Comparison of ENCODE assay signal across 32 cellular contexts in the genomic region with DNA sequence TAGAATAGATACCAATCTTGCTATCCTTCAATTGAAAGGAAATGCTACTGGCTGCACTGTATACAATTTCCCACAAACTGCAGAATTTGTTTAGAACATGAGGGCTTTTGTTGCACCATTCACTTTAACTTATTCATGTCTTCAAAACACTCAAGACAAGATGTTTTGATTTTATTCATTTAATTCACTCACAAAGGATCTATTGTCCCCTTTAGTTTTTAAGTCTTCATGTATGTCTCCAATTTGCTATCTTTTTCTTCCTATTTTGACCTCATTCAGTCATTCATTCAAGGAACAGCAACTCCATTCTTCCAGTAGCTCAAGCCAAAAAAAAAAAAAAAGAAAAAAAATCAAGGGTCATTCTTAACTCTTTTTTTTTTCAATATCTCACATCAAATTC.
"Had no signal": no experiment of that assay in that cellular context is flagged by ENCODE, and none has a peak within 500 bp of the region (broad histone marks: within the 10 kb centered on the region; RNA-seq: fewer than 3 reads in every experiment).

No MANE protein-coding gene starts in this region.

- H3K27me3 ChIP-seq: adrenal gland, ascending aorta, body of pancreas, brain microvascular endothelial cell, breast epithelium, cardiac muscle cell had no signal

- DNase-seq: activated effector memory CD4-positive, alpha-beta T cell treated with anti-CD3 and anti-CD28 coated beads, Interleukin-2, amount 50 U/mL, for 16 hours; activated effector memory CD4-positive, alpha-beta T cell treated with Interleukin-2 at 50 U/mL for 16 hours; activated gamma-delta T cell; activated gamma-delta T cell treated with Interleukin-2 at 50 U/mL for 16 hours; activated naive CD4-positive, alpha-beta T cell; activated naive CD4-positive, alpha-beta T cell treated with anti-CD3 and anti-CD28 coated beads for 36 hours; activated naive CD4-positive, alpha-beta T cell treated with anti-CD3 and anti-CD28 coated beads, Interleukin-2, amount 10 ng/mL, durations not matched to agents 7 days and 5 days; activated naive CD4-positive, alpha-beta T cell treated with anti-CD3 and anti-CD28 coated beads, Interleukin-2, amount 50 U/mL, for 16 hours; activated naive CD4-positive, alpha-beta T cell treated with Interleukin-2 at 50 U/mL for 16 hours; activated naive CD8-positive, alpha-beta T cell treated with anti-CD3 and anti-CD28 coated beads for 36 hours; activated naive CD8-positive, alpha-beta T cell treated with anti-CD3 and anti-CD28 coated beads, Interleukin-2, amount 10 ng/mL, durations not matched to agents 7 days and 5 days; activated naive CD8-positive, alpha-beta T cell treated with anti-CD3 and anti-CD28 coated beads, Interleukin-2, amount 50 U/mL, for 24 hours; activated T-cell treated with anti-CD3 and anti-CD28 coated beads, Interleukin-2, amount 50 U/mL, for 1 hour; activated T-cell treated with anti-CD3 and anti-CD28 coated beads, Interleukin-2, amount 50 U/mL, for 24 hours; activated T-cell treated with anti-CD3 and anti-CD28 coated beads, Interleukin-2, amount 50 U/mL, for 4 hours; activated T-cell treated with anti-CD3 and anti-CD28 coated beads, Interleukin-2, amount 50 U/mL, for 48 hours; activated T-cell treated with anti-CD3 and anti-CD28 coated beads, Interleukin-2, amount 50 U/mL, for 72 hours; adrenal gland; amniotic stem cell; amygdala; anterior cingulate cortex; aorta; body of pancreas; brain microvascular endothelial cell; caudate nucleus; central memory CD4-positive, alpha-beta T cell; cerebellar nuclear complex had no signal

- ATAC-seq: activated naive CD4-positive, alpha-beta T cell treated with anti-CD3 and anti-CD28 coated beads, Interleukin-2, amount 50 U/mL, for 72 hours; activated naive CD8-positive, alpha-beta T cell treated with anti-CD3 and anti-CD28 coated beads, Interleukin-2, amount 50 U/mL, for 24 hours; activated T-cell treated with anti-CD3 and anti-CD28 coated beads, Interleukin-2, amount 50 U/mL, for 4 hours; activated T-cell treated with anti-CD3 and anti-CD28 coated beads, Interleukin-2, amount 50 U/mL, for 72 hours; activated T-helper 17 cell treated with anti-CD3 and anti-CD28 coated beads, Interleukin-2, amount 50 U/mL, for 72 hours; body of pancreas had no signal

- H3K27ac ChIP-seq: adrenal gland, ascending aorta, body of pancreas, brain microvascular endothelial cell, breast epithelium, cardiac muscle cell had no signal

- H3K4me3 ChIP-seq: adrenal gland, ascending aorta, body of pancreas, breast epithelium, cardiac muscle cell had no signal

- H3K9me3 ChIP-seq: adrenal gland, ascending aorta, body of pancreas, breast epithelium had no signal

- H3K4me1 ChIP-seq: adrenal gland, ascending aorta, body of pancreas, breast epithelium had no signal

- H3K36me3 ChIP-seq: adrenal gland, ascending aorta, brain microvascular endothelial cell, breast epithelium, cardiac muscle cell had no signal
